ENCODE assay signal across 9 cellular contexts in the genomic region with DNA sequence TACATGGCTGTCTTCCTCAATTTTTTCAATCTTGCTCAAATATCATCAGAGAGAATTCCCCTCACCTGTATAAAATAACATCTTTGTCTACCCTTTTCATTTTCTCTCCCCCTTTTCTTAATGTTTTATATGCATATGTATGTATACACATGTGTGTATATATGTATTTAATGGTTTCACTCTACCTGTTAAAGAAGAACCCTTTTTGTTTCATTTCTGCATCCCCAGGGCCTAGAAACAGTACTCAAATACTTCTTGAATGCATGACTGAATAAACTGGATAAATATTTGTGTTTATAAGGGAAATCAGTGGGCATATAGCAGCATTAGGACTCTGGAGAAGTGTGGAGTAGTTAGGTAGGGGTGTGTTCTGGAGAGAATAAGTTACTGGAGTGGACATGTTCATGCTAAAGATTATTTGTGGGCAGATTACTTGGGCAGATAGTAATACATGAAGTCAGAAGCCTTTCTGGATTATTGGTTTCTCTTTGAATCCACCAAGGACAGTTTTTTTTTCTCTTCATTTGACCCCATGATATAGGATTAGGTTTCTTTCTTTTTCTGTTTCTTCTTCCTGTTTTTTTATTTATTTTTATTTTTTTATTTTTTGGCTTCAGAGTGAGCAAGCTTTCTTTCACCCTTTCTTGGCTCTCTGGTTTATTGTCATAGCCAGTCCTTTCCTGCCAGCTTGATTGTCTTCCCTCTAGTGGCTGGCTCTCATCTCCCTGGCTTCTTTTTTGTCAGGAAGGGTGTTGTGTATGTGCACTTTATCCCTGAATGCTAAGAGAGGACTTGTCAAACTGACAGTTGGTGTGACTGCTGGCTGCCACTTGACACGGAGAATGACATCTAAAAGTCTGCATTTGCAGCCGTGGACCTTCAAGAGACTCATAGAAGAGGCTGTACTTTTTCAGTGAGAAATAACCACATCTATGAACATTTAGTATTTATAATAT.
A peak's percentile ranks its signal among the peaks of the same experiment; 100 is the strongest.
DNase-seq lines count a peak whose midpoint lies in the region; ATAC-seq, FAIRE-seq and TF ChIP-seq lines count a peak whose summit lies in the region.
"Had no signal": no experiment of that assay in that cellular context is flagged by ENCODE, and none has a peak within 500 bp of the region (broad histone marks: within the 10 kb centered on the region; RNA-seq: fewer than 3 reads in every experiment).

No MANE protein-coding gene starts in this region.

- intact Hi-C loops in pancreas (cut with DNase I): no loop called here

- H3K27me3 ChIP-seq in pancreas: no peaks in the 10 kb centered on the region

- no peak for ATAC-seq in HG03196 (IDR thresholded peaks at IDR 0.05; ENCODE audit: unreplicated experiment)
- ATAC-seq in pancreas: no peak
- ATAC-seq in GM18505 (IDR thresholded peaks at IDR 0.05; ENCODE audit: unreplicated experiment): no peak

- H3K36me3 Mint-ChIP-seq in osteocyte (ENCODE audit: unreplicated experiment): peaks cover 15% of the 10 kb centered on the region

- no peak for FAIRE-seq in pancreas (lab: Jason Lieb, UNC)

- TF ChIP-seq POLR2A in GM18505 (IDR thresholded peaks at IDR 0.05; ENCODE audit: borderline replicate concordance, extremely low read depth, insufficient read depth, insufficient read length): no peak

- H3K27ac Mint-ChIP-seq in osteocyte (ENCODE audit: unreplicated experiment): no peak overlapping the region

- peaks cover 0 to 4% (median 0%) of the 10 kb centered on the region in 3 donors for H3K36me3 ChIP-seq in pancreas

- no peak overlapping the region for H3K4me3 ChIP-seq in pancreas

- no peak overlapping the region for H3K4me3 Mint-ChIP-seq in osteocyte (ENCODE audit: unreplicated experiment)

- no peaks in the 10 kb centered on the region for H3K9me3 Mint-ChIP-seq in osteocyte (ENCODE audit: unreplicated experiment)

- H3K27ac ChIP-seq in pancreas: no peak overlapping the region
- H3K27ac ChIP-seq: epithelial cell of prostate had no signal

- peaks cover 11% of the 10 kb centered on the region for H3K4me1 Mint-ChIP-seq in osteocyte (ENCODE audit: unreplicated experiment)

- no peaks in the 10 kb centered on the region for H3K4me1 ChIP-seq in pancreas

- DNase-seq in NCI-H2107 (lab: John Stamatoyannopoulos, UW) (peak; percentile 2), NCI-H2107 treated with DMSO at 0.1 percent for 48 hours (lab: John Stamatoyannopoulos, UW; ENCODE audit: unreplicated experiment) (no peak), MV-4-11 (lab: John Stamatoyannopoulos, UW) (peak; percentile 16), cerebellum (ENCODE audit: low spot score) (peak; percentile 2), osteocyte (ENCODE audit: extremely low spot score, unreplicated experiment) (no peak), pancreas (no peak)

- peak; percentile 25 for TF ChIP-seq CTCF in osteocyte (IDR thresholded peaks at IDR 0.05)
- TF ChIP-seq CTCF in pancreas (IDR thresholded peaks at IDR 0.05): no peak

- WGBS in pancreas, 2 donors: 46 to 47% methylated on average over 2 of the region's 2 CpGs

- H3K27me3 Mint-ChIP-seq in osteocyte (ENCODE audit: unreplicated experiment): no peaks in the 10 kb centered on the region

- H3K9me3 ChIP-seq in pancreas: no peaks in the 10 kb centered on the region

Comparison
In these comparisons a context has a peak if more than half of its experiments do, and no peak if none do; other contexts are left out.
1. DNase-seq: peak in NCI-H2107 (single experiment), MV-4-11 (single experiment) and cerebellum (single experiment); none in NCI-H2107 treated with DMSO at 0.1 percent for 48 hours (single experiment), osteocyte (single experiment) and pancreas (0 of 6).